8 cellular contexts compared by ENCODE assay signal in the genomic region with DNA sequence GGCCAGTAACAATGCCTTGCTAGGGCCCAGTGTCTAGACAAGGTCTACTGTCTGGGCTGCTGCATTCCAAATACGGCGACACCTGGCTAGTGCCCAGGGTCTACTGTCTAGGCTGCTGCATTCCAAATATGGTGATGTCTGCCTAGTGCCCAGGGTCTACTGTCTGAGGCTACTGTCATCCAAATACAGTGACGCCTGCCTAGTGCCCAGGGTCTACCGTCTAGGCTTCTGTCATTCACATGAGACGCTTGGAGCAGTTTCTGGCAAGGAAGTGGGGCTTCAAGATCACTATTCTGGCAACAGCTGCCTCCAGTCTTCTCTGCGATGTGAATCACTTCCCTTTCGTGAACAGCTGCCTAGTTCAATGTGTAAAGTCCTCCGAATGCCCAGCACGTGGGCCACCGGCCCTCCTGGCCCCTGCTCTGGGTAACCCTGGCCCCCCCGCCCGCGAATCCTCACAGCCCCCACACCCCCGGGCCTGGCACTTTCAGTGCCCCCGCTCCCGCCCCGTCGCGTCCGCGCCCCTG. TPM values are rescaled to one million over a fixed set of nuclear protein-coding genes. Genes with fewer than 3 reads are reported as not detected.
DNase-seq lines count a peak whose midpoint lies in the region; ATAC-seq and TF ChIP-seq lines count a peak whose summit lies in the region.

No MANE protein-coding gene starts in this region.

- intact Hi-C loops in Calu3 (cut with micrococcal nuclease; ENCODE audit: unreplicated experiment), result no loop called here

- ATAC-seq in GM19395 (IDR thresholded peaks at IDR 0.05; ENCODE audit: unreplicated experiment) (peak; percentile 72), HG03432 (IDR thresholded peaks at IDR 0.05; ENCODE audit: unreplicated experiment) (peak; percentile 60)

- no peaks in the 10 kb centered on the region for H3F3A ChIP-seq in SK-N-SH (replicated peaks; ENCODE audit: insufficient read depth)

- H3K4me1 ChIP-seq in SK-N-SH (ENCODE audit: control insufficient read depth in 1 of 2, insufficient read depth in 2 of 2, low read depth in 1 of 2, low read length in 1 of 2) (peaks cover 0 to 12% of the 10 kb centered on the region in 2 experiments; a peak in 1 of 4 replicates), muscle layer of duodenum (ENCODE audit: control insufficient read depth in 1 of 2, insufficient read depth in 2 of 2, low read length in 2 of 2) (peaks cover 9 to 27% of the 10 kb centered on the region in 2 donors)

- H3K4me1 Mint-ChIP-seq in Calu3 (ENCODE audit: low read depth, unreplicated experiment), result peaks cover 15% of the 10 kb centered on the region

- no TSS peak for BruUV-seq in Calu3 (replicated peaks; lab: Mats Ljungman, UMichigan)

- CTCF ChIA-PET in Calu3 (lab: Charles Lee) (interaction anchor here (1.3 kb wide), 1 partner anchor 13 kb away, joined by 4 read pairs; a partner anchor contains a TSS), SK-N-SH (lab: Yijun Ruan, JAX) (interaction anchor here (0.7 to 2.5 kb wide), 14 partner anchors 8 to 626 kb away, joined by 3 to 12 read pairs (median 4); no protein-coding TSS in a partner anchor)

- TF ChIP-seq EP300 in SK-N-SH (IDR thresholded peaks at IDR 0.05; ENCODE audit: borderline replicate concordance in 1 of 2, low read depth in 1 of 2, low read length in 1 of 2), result no peak

- peak overlapping the region; percentile 71 for H3K9ac ChIP-seq in SK-N-SH

- no peak for TF ChIP-seq RAD21 in SK-N-SH (IDR thresholded peaks at IDR 0.05; ENCODE audit: low read length)

- H3K36me3 ChIP-seq in SK-N-SH (replicated peaks in 1 of 2; ENCODE audit: control insufficient read depth in 1 of 2, insufficient read depth in 2 of 2, low read length in 1 of 2), result no peaks in the 10 kb centered on the region
- H3K36me3 ChIP-seq in muscle layer of duodenum (ENCODE audit: control insufficient read depth in 1 of 2, insufficient read depth in 2 of 2, low read length in 2 of 2), result no peaks in the 10 kb centered on the region

- 3% methylated on average over 16 of the region's 21 CpGs for WGBS in SK-N-SH (ENCODE audit: low lambda C conversion rate)

- H3K27me3 ChIP-seq in SK-N-SH (ENCODE audit: insufficient read depth) (no peaks in the 10 kb centered on the region), muscle layer of duodenum (ENCODE audit: low read depth, low read length) (no peaks in the 10 kb centered on the region)

- peak overlapping the region; percentile 40 to 69 for H3K27ac ChIP-seq in SK-N-SH (ENCODE audit: low read depth in 2 of 2, low read length in 1 of 2)
- H3K27ac ChIP-seq in epithelial cell of prostate, result peak overlapping the region; percentile 57
- peak overlapping the region; percentile 69 for H3K27ac ChIP-seq in muscle layer of duodenum (ENCODE audit: low read length)

- H3K4me3 ChIP-seq in SK-N-SH (ENCODE audit: low read depth in 2 of 2, low read length in 1 of 2), result peak overlapping the region; percentile 80 to 90
- H3K4me3 ChIP-seq in muscle layer of duodenum (ENCODE audit: low read depth in 1 of 2, low read length in 2 of 2), result peak overlapping the region; percentile 83 to 91

- H2AFZ ChIP-seq in SK-N-SH (ENCODE audit: low read depth), result peak overlapping the region; percentile 71; the same call in 1 of the 2 replicates

- peak overlapping the region; percentile 87 for H3K4me2 ChIP-seq in SK-N-SH

- H3K9me2 ChIP-seq in SK-N-SH, result no peaks in the 10 kb centered on the region

- TF ChIP-seq CTCF in Calu3 (IDR thresholded peaks at IDR 0.05; ENCODE audit: unreplicated experiment), result no peak
- TF ChIP-seq CTCF in SK-N-SH (IDR thresholded peaks at IDR 0.05), result no peak

- H3K9me3 Mint-ChIP-seq in Calu3 (ENCODE audit: low read depth, unreplicated experiment), result no peaks in the 10 kb centered on the region

- no peak for DNase-seq in Calu3
- peak; percentile 39 for DNase-seq in SK-N-SH
- DNase-seq in epithelial cell of prostate (ENCODE audit: low read depth, low spot score), result no peak
- DNase-seq in SHP77 (lab: John Stamatoyannopoulos, UW), result no peak
- DNase-seq in COLO829 (ENCODE audit: low spot score), result no peak

- peak overlapping the region; percentile 70 for H3K27ac Mint-ChIP-seq in Calu3 (ENCODE audit: unreplicated experiment)

- H4K20me1 ChIP-seq in SK-N-SH (ENCODE audit: insufficient read depth), result no peaks in the 10 kb centered on the region

- H3K9me3 ChIP-seq in SK-N-SH, result no peaks in the 10 kb centered on the region
- no peaks in the 10 kb centered on the region for H3K9me3 ChIP-seq in muscle layer of duodenum (ENCODE audit: control insufficient read depth in 1 of 2, low read length in 2 of 2)

- peak overlapping the region; percentile 94 for H3K4me3 Mint-ChIP-seq in Calu3 (ENCODE audit: low read depth, unreplicated experiment)

- peaks cover 11% of the 10 kb centered on the region for H3K79me2 ChIP-seq in SK-N-SH (ENCODE audit: insufficient read depth)

- H3K36me3 Mint-ChIP-seq in Calu3 (ENCODE audit: insufficient read depth, unreplicated experiment), result peaks cover 26% of the 10 kb centered on the region

- POLR2A ChIA-PET in SK-N-SH (lab: Yijun Ruan, JAX), result interaction anchor here (1.0 to 1.5 kb wide), 5 partner anchors 11 to 185 kb away, joined by 3 to 12 read pairs (median 3); a partner anchor contains a TSS

- no peaks in the 10 kb centered on the region for H3K27me3 Mint-ChIP-seq in Calu3 (ENCODE audit: unreplicated experiment)

TF ChIP-seq in SK-N-SH, 30 proteins besides CTCF, POLR2A, EP300 and RAD21:
- TF ChIP-seq MXI1 (IDR thresholded peaks at IDR 0.05; ENCODE audit: low read depth, low read length) (no peak), JUND (IDR thresholded peaks at IDR 0.05) (no peak), POLR2AphosphoS5 (IDR thresholded peaks at IDR 0.05; ENCODE audit: low read depth, low read length) (no peak), NFIC (IDR thresholded peaks at IDR 0.05; ENCODE audit: borderline replicate concordance) (no peak), TAF1 (IDR thresholded peaks at IDR 0.05; ENCODE audit: borderline replicate concordance, low read depth, low read length) (no peak), FOSL2 (IDR thresholded peaks at IDR 0.05; ENCODE audit: borderline replicate concordance, low read depth) (no peak), NRF1 (IDR thresholded peaks at IDR 0.05; ENCODE audit: low read depth, low read length) (no peak), GATA2 (CRISPR knock-in tag; IDR thresholded peaks at IDR 0.05) (no peak), CHD2 (IDR thresholded peaks at IDR 0.05; ENCODE audit: low read length, partially characterized antibody) (no peak), GABPA (IDR thresholded peaks at IDR 0.05; ENCODE audit: low read depth) (no peak)
- TF ChIP-seq, protein P1, sequence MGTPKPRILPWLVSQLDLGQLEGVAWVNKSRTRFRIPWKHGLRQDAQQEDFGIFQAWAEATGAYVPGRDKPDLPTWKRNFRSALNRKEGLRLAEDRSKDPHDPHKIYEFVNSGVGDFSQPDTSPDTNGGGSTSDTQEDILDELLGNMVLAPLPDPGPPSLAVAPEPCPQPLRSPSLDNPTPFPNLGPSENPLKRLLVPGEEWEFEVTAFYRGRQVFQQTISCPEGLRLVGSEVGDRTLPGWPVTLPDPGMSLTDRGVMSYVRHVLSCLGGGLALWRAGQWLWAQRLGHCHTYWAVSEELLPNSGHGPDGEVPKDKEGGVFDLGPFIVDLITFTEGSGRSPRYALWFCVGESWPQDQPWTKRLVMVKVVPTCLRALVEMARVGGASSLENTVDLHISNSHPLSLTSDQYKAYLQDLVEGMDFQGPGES (IDR thresholded peaks at IDR 0.05; ENCODE audit: low read depth, low read length), result no peak
TF ChIP-seq in SK-N-SH: peak in this region for 0.

RNA-seq across cellular contexts. Expression of a gene that starts 12.7 kb away (rescaled TPM):
- 11.0 and 12.1 TPM in 2 replicates for total RNA-seq in Calu3 (2022)
- polyA plus RNA-seq in SK-N-SH (2012; rRNA removed), result 7.0 and 8.4 TPM in 2 replicates
- polyA plus RNA-seq in SK-N-SH (2012; cell fraction: cytosol; rRNA removed), result 6.3 and 6.4 TPM in 2 replicates
- polyA plus RNA-seq in SK-N-SH (2012; cell fraction: nucleus; rRNA removed), result 30.2 and 33.9 TPM in 2 replicates

RNA-seq across cellular contexts. Expression of a gene that starts 12.8 kb away (rescaled TPM):
- 21.5 and 37.6 TPM in 2 replicates for total RNA-seq in Calu3 (2022)
- polyA plus RNA-seq in SK-N-SH (2012; rRNA removed), result 6.0 and 6.9 TPM in 2 replicates
- 3.8 and 4.9 TPM in 2 replicates for polyA plus RNA-seq in SK-N-SH (2012; cell fraction: cytosol; rRNA removed)
- polyA plus RNA-seq in SK-N-SH (2012; cell fraction: nucleus; rRNA removed), result 18.9 and 20.0 TPM in 2 replicates
